8 cellular contexts compared by ENCODE assay signal in genomic region chr1:228059536-228060457, GRCh38. TPM values are rescaled to one million over a fixed set of nuclear protein-coding genes. Genes with fewer than 3 reads are reported as not detected.
DNase-seq lines count a peak whose midpoint lies in the region; ATAC-seq and TF ChIP-seq lines count a peak whose summit lies in the region.

No MANE protein-coding gene starts in this region.

- H3K27me3 ChIP-seq in CD4-positive, CD25-positive, alpha-beta regulatory T cell (ENCODE audit: control insufficient read depth, insufficient read depth, low read length): peaks cover 5% of the 10 kb centered on the region
- peaks cover 3 to 94% (median 76%) of the 10 kb centered on the region in 45 donors for H3K27me3 ChIP-seq in dorsolateral prefrontal cortex
- H3K27me3 ChIP-seq in mucosa of stomach (ENCODE audit: control insufficient read depth, insufficient read depth, low read length): peaks cover 48% of the 10 kb centered on the region
- peaks cover 70% of the 10 kb centered on the region for H3K27me3 ChIP-seq in suprapubic skin

- peak overlapping the region in 3 of 4 donors; percentile 71 to 74 (median 72) for H3K4me3 Mint-ChIP-seq in CD4-positive, CD25-positive, alpha-beta regulatory T cell
- H3K4me3 Mint-ChIP-seq in IgD-negative memory B cell: peak overlapping the region; percentile 35 to 87 (median 44)

- peak in 2 of 3 donors; percentile 49 to 66 for DNase-seq in CD4-positive, CD25-positive, alpha-beta regulatory T cell
- DNase-seq in dorsolateral prefrontal cortex (peak in 6 of 10 donors; percentile 2 to 35 (median 14)), suprapubic skin (ENCODE audit: low spot score in 2 of 2) (peak; percentile 90 to 91), hypothalamus (lab: John Stamatoyannopoulos, UW) (no peak), midbrain (lab: John Stamatoyannopoulos, UW) (no peak)

- TF ChIP-seq CTCF in dorsolateral prefrontal cortex (IDR thresholded peaks at IDR 0.05 in 54 of 56, conservative IDR thresholded peaks at IDR 0.05 in 2 of 56; ENCODE audit: low read depth in 1 of 56, partially characterized antibody in 56 of 56) (no peak), suprapubic skin (IDR thresholded peaks at IDR 0.05) (no peak)

- no peak overlapping the region for H3K4me3 ChIP-seq in CD4-positive, CD25-positive, alpha-beta regulatory T cell (ENCODE audit: low read depth, low read length)
- H3K4me3 ChIP-seq in dorsolateral prefrontal cortex (peak overlapping the region in 2 of 59 donors; percentile 19 to 23), mucosa of stomach (ENCODE audit: low read length) (peak overlapping the region; percentile 31), suprapubic skin (peak overlapping the region; percentile 41)

- H3K9me3 ChIP-seq in CD4-positive, CD25-positive, alpha-beta regulatory T cell (ENCODE audit: control insufficient read depth in 2 of 2, low read length in 2 of 2): no peaks in the 10 kb centered on the region
- H3K9me3 ChIP-seq in mucosa of stomach (ENCODE audit: control insufficient read depth, low read length) (no peaks in the 10 kb centered on the region), suprapubic skin (no peaks in the 10 kb centered on the region)

- no peak overlapping the region for H3K27ac ChIP-seq in CD4-positive, CD25-positive, alpha-beta regulatory T cell (ENCODE audit: insufficient read depth, low read length, poor library complexity, severe bottlenecking)
- no peak overlapping the region for H3K27ac ChIP-seq in dorsolateral prefrontal cortex
- H3K27ac ChIP-seq in suprapubic skin: no peak overlapping the region

- 2% methylated on average over 10 of the region's 35 CpGs for WGBS in suprapubic skin

- no peaks in the 10 kb centered on the region for H3K36me3 ChIP-seq in CD4-positive, CD25-positive, alpha-beta regulatory T cell (ENCODE audit: control insufficient read depth, insufficient read depth, low read length)
- H3K36me3 ChIP-seq in mucosa of stomach (ENCODE audit: control insufficient read depth, insufficient read depth, low read length): no peaks in the 10 kb centered on the region
- H3K36me3 ChIP-seq in suprapubic skin: no peaks in the 10 kb centered on the region

- no peaks in the 10 kb centered on the region for H3K36me3 Mint-ChIP-seq in CD4-positive, CD25-positive, alpha-beta regulatory T cell
- peaks cover 2% of the 10 kb centered on the region for H3K36me3 Mint-ChIP-seq in IgD-negative memory B cell

- H3K27ac Mint-ChIP-seq in CD4-positive, CD25-positive, alpha-beta regulatory T cell: no peak overlapping the region
- H3K27ac Mint-ChIP-seq in IgD-negative memory B cell: peak overlapping the region in 1 of 3 donors; percentile 41

- TF ChIP-seq POLR2A in suprapubic skin (IDR thresholded peaks at IDR 0.05): no peak

- H3K4me1 Mint-ChIP-seq in CD4-positive, CD25-positive, alpha-beta regulatory T cell: peaks cover 0 to 14% (median 5%) of the 10 kb centered on the region in 4 donors
- peaks cover 3 to 12% (median 3%) of the 10 kb centered on the region in 3 donors for H3K4me1 Mint-ChIP-seq in IgD-negative memory B cell

- peak; percentile 26 to 37 for ATAC-seq in CD4-positive, CD25-positive, alpha-beta regulatory T cell (ENCODE audit: low read depth in 2 of 2)
- ATAC-seq in activated CD4-positive, CD25-positive, alpha-beta regulatory T cell treated with anti-CD3 and anti-CD28 coated beads, Interleukin-2, amount 50 U/mL, for 24 hours: peak; percentile 50 to 54

- H3K4me1 ChIP-seq in CD4-positive, CD25-positive, alpha-beta regulatory T cell (ENCODE audit: control insufficient read depth, insufficient read depth, low read length, poor library complexity, severe bottlenecking): peaks cover 27% of the 10 kb centered on the region
- H3K4me1 ChIP-seq in mucosa of stomach (ENCODE audit: control insufficient read depth, insufficient read depth, low read length) (peaks cover 30% of the 10 kb centered on the region), suprapubic skin (peaks cover 20% of the 10 kb centered on the region)

- no peak for TF ChIP-seq EP300 in suprapubic skin (IDR thresholded peaks at IDR 0.05)

- peaks cover 56% of the 10 kb centered on the region for H3K27me3 Mint-ChIP-seq in CD4-positive, CD25-positive, alpha-beta regulatory T cell
- H3K27me3 Mint-ChIP-seq in IgD-negative memory B cell: peaks cover 23% of the 10 kb centered on the region

- intact Hi-C loops in dorsolateral prefrontal cortex (cut with DNase I): no loop called here

- peak overlapping the region; percentile 75 for H3K9ac ChIP-seq in mucosa of stomach (ENCODE audit: low read length)

- peaks cover 0 to 3% (median 0%) of the 10 kb centered on the region in 7 donors for H3K9me3 Mint-ChIP-seq in CD4-positive, CD25-positive, alpha-beta regulatory T cell
- no peaks in the 10 kb centered on the region for H3K9me3 Mint-ChIP-seq in IgD-negative memory B cell

RNA-seq across cellular contexts. Expression of gene ARF1, which starts 22.7 kb away (rescaled TPM):
- total RNA-seq in CD4-positive, CD25-positive, alpha-beta regulatory T cell: 335 TPM
- polyA plus RNA-seq in CD4-positive, CD25-positive, alpha-beta regulatory T cell: 100 to 1,000 TPM; 445 to 517 (median 481) TPM
- polyA plus RNA-seq in IgD-negative memory B cell: 428 TPM
- total RNA-seq in dorsolateral prefrontal cortex (100 to 1,000 TPM; 206 to 403 (median 322) TPM), suprapubic skin (100 to 1,000 TPM; 284 to 385 (median 362) TPM)

RNA-seq across cellular contexts. Expression of gene C1orf35, which starts 43.3 kb away (rescaled TPM):
- total RNA-seq in CD4-positive, CD25-positive, alpha-beta regulatory T cell: 23.5 TPM
- 10 to 100 TPM; 18.0 to 24.0 (median 21.2) TPM for polyA plus RNA-seq in CD4-positive, CD25-positive, alpha-beta regulatory T cell
- 15.8 TPM for polyA plus RNA-seq in IgD-negative memory B cell
- total RNA-seq in dorsolateral prefrontal cortex (10 to 100 TPM; 10.3 to 25.9 (median 17.7) TPM), suprapubic skin (10 to 100 TPM; 10.6 to 32.3 (median 17.1) TPM)

RNA-seq across cellular contexts. Expression of gene MRPL55, which starts 49.3 kb away (rescaled TPM):
- total RNA-seq in CD4-positive, CD25-positive, alpha-beta regulatory T cell: 62.5 TPM
- polyA plus RNA-seq in CD4-positive, CD25-positive, alpha-beta regulatory T cell: 100 to 1,000 TPM; 126 to 163 (median 143) TPM
- polyA plus RNA-seq in IgD-negative memory B cell: 146 TPM
- 10 to 100 TPM; 31.4 to 79.7 (median 54.4) TPM for total RNA-seq in dorsolateral prefrontal cortex
- total RNA-seq in suprapubic skin: 100 to 1,000 TPM in 3 of 4 donors, 10 to 100 TPM in 1; 99.3 to 161 (median 119) TPM

RNA-seq across cellular contexts. Expression of gene WNT3A, which starts 53.0 kb away (rescaled TPM):
- total RNA-seq in CD4-positive, CD25-positive, alpha-beta regulatory T cell: not detected
- not detected for polyA plus RNA-seq in CD4-positive, CD25-positive, alpha-beta regulatory T cell
- polyA plus RNA-seq in IgD-negative memory B cell: not detected
- total RNA-seq in dorsolateral prefrontal cortex: not detected
- total RNA-seq in suprapubic skin: 1 to 10 TPM; 2.8 to 6.3 (median 3.8) TPM

Comparison
In these comparisons a context has a peak if more than half of its experiments do, and no peak if none do; other contexts are left out.
1. DNase-seq: peak in CD4-positive, CD25-positive, alpha-beta regulatory T cell (2 of 3), dorsolateral prefrontal cortex (6 of 10) and suprapubic skin (2 of 2); none in hypothalamus (0 of 51) and midbrain (single experiment).